In genomic region chr1:6246497-6247295, GRCh38 we compare ENCODE assay signal across 7 cellular contexts. TPM values are rescaled to one million over a fixed set of nuclear protein-coding genes. Genes with fewer than 3 reads are reported as not detected.
DNase-seq lines count a peak whose midpoint lies in the region; FAIRE-seq and TF ChIP-seq lines count a peak whose summit lies in the region.

No MANE protein-coding gene starts in this region.

- H3K36me3 ChIP-seq in Loucy (ENCODE audit: insufficient read depth, low read length) (no peaks in the 10 kb centered on the region), SU-DHL-6 (ENCODE audit: low read length) (no peaks in the 10 kb centered on the region), cardiac muscle cell (no peaks in the 10 kb centered on the region)

- no peaks in the 10 kb centered on the region for H3K36me3 Mint-ChIP-seq in activated naive CD8-positive, alpha-beta T cell

- intact Hi-C loops in posterior cingulate gyrus (cut with DNase I): loop anchor here (1.0 to 10.0 kb wide), 3 partner anchors 96 to 188 kb away; no protein-coding TSS in a partner anchor

- TF ChIP-seq CTCF in GM12873 (IDR thresholded peaks at IDR 0.05; ENCODE audit: insufficient read depth, low read depth, low read length, missing control alignments) (peak; percentile 92), Loucy (conservative IDR thresholded peaks at IDR 0.05; ENCODE audit: low read length) (peak; percentile 87), SU-DHL-6 (IDR thresholded peaks at IDR 0.05; ENCODE audit: insufficient read depth, low read length, poor library complexity, severe bottlenecking) (peak; percentile 74), cardiac muscle cell (IDR thresholded peaks at IDR 0.05; ENCODE audit: low read depth, low read length) (peak; percentile 84)

- H3K9ac ChIP-seq in Loucy (ENCODE audit: low read depth, low read length, poor library complexity, severe bottlenecking) (no peak overlapping the region), SU-DHL-6 (ENCODE audit: low read length) (no peak overlapping the region)

- H2AFZ ChIP-seq in Loucy (ENCODE audit: low read length): no peak overlapping the region
- no peak overlapping the region for H2AFZ ChIP-seq in SU-DHL-6 (ENCODE audit: low read depth, low read length, severe bottlenecking)

- H3K9me3 ChIP-seq in Loucy (ENCODE audit: insufficient read depth, low read depth, low read length) (no peaks in the 10 kb centered on the region), SU-DHL-6 (ENCODE audit: insufficient read depth, low read length) (no peaks in the 10 kb centered on the region), cardiac muscle cell (ENCODE audit: low read depth) (no peaks in the 10 kb centered on the region)

- H3K4me3 ChIP-seq in Loucy (ENCODE audit: low read length, poor library complexity, severe bottlenecking) (no peak overlapping the region), SU-DHL-6 (ENCODE audit: insufficient read depth, low read length, poor library complexity, severe bottlenecking) (no peak overlapping the region), cardiac muscle cell (no peak overlapping the region)

- peak overlapping the region; percentile 73 for H3K4me3 Mint-ChIP-seq in activated naive CD8-positive, alpha-beta T cell

- no peaks in the 10 kb centered on the region for H3K9me3 Mint-ChIP-seq in activated naive CD8-positive, alpha-beta T cell (ENCODE audit: low read depth)

- H3K9me2 ChIP-seq in Loucy (replicated peaks; ENCODE audit: low read depth, low read length): no peaks in the 10 kb centered on the region
- no peaks in the 10 kb centered on the region for H3K9me2 ChIP-seq in SU-DHL-6 (replicated peaks; ENCODE audit: insufficient read depth, low read length)

- H3K27me3 Mint-ChIP-seq in activated naive CD8-positive, alpha-beta T cell: peaks cover 19% of the 10 kb centered on the region

- no peak for FAIRE-seq in urothelium cell line (lab: Jason Lieb, UNC)

- H3K4me2 ChIP-seq in Loucy (ENCODE audit: low read depth, low read length, poor library complexity, severe bottlenecking) (no peak overlapping the region), SU-DHL-6 (ENCODE audit: low read depth, low read length, poor library complexity, severe bottlenecking) (no peak overlapping the region)

- H3K4me1 ChIP-seq in Loucy (ENCODE audit: insufficient read depth, low read length, poor library complexity, severe bottlenecking) (no peaks in the 10 kb centered on the region), cardiac muscle cell (ENCODE audit: low read depth) (peaks cover 14% of the 10 kb centered on the region)

- H3K27me3 ChIP-seq in Loucy (ENCODE audit: insufficient read depth, low read length, poor library complexity, severe bottlenecking) (no peaks in the 10 kb centered on the region), SU-DHL-6 (ENCODE audit: low read length) (no peaks in the 10 kb centered on the region), cardiac muscle cell (peaks cover 100% of the 10 kb centered on the region)

- DNase-seq in cardiac muscle cell (ENCODE audit: low read depth in 1 of 2, low spot score in 1 of 2) (peak; percentile 83 to 89), posterior cingulate gyrus (peak; percentile 66 to 97 (median 84)), urothelium cell line (ENCODE audit: low spot score) (peak; percentile 80)

- H3F3A ChIP-seq in Loucy (ENCODE audit: low read depth) (no peaks in the 10 kb centered on the region), SU-DHL-6 (ENCODE audit: insufficient read depth) (no peaks in the 10 kb centered on the region)

- no peak overlapping the region for H3K27ac ChIP-seq in SU-DHL-6 (ENCODE audit: low read depth, low read length)
- H3K27ac ChIP-seq in cardiac muscle cell: no peak overlapping the region

- H4K20me1 ChIP-seq in Loucy (ENCODE audit: insufficient read depth, low read length, poor library complexity, severe bottlenecking): no peaks in the 10 kb centered on the region
- H4K20me1 ChIP-seq in SU-DHL-6 (ENCODE audit: low read depth, low read length): no peaks in the 10 kb centered on the region

- H3K79me2 ChIP-seq in Loucy (ENCODE audit: insufficient read depth, low read length) (no peaks in the 10 kb centered on the region), SU-DHL-6 (ENCODE audit: insufficient read depth, low read length) (no peaks in the 10 kb centered on the region)

- no peak overlapping the region for H3K27ac Mint-ChIP-seq in activated naive CD8-positive, alpha-beta T cell

- peaks cover 6% of the 10 kb centered on the region for H3K4me1 Mint-ChIP-seq in activated naive CD8-positive, alpha-beta T cell (ENCODE audit: low read depth)

RNA-seq across cellular contexts. Expression of gene HES3, which starts 2.7 kb away (rescaled TPM):
- total RNA-seq in cardiac muscle cell: not detected in 2 replicates
- not detected in 2 replicates for polyA plus RNA-seq in cardiac muscle cell

RNA-seq across cellular contexts. Expression of gene ICMT, which starts 10.9 kb away (rescaled TPM):
- total RNA-seq in cardiac muscle cell: 45.4 and 72.2 TPM in 2 replicates
- polyA plus RNA-seq in cardiac muscle cell: 40.6 and 54.3 TPM in 2 replicates

RNA-seq across cellular contexts. Expression of gene GPR153, which starts 14.2 kb away (rescaled TPM):
- 22.7 and 32.7 TPM in 2 replicates for total RNA-seq in cardiac muscle cell
- polyA plus RNA-seq in cardiac muscle cell: 21.0 and 30.3 TPM in 2 replicates

RNA-seq across cellular contexts. Expression of gene RNF207, which starts 40.8 kb away (rescaled TPM):
- 198 and 273 TPM in 2 replicates for total RNA-seq in cardiac muscle cell
- polyA plus RNA-seq in cardiac muscle cell: 166 and 180 TPM in 2 replicates

RNA-seq across cellular contexts. Expression of gene RPL22, which starts 47.3 kb away (rescaled TPM):
- 101 and 132 TPM in 2 replicates for total RNA-seq in cardiac muscle cell
- 123 and 130 TPM in 2 replicates for polyA plus RNA-seq in cardiac muscle cell
